8 cellular contexts compared by ENCODE assay signal in the genomic region with DNA sequence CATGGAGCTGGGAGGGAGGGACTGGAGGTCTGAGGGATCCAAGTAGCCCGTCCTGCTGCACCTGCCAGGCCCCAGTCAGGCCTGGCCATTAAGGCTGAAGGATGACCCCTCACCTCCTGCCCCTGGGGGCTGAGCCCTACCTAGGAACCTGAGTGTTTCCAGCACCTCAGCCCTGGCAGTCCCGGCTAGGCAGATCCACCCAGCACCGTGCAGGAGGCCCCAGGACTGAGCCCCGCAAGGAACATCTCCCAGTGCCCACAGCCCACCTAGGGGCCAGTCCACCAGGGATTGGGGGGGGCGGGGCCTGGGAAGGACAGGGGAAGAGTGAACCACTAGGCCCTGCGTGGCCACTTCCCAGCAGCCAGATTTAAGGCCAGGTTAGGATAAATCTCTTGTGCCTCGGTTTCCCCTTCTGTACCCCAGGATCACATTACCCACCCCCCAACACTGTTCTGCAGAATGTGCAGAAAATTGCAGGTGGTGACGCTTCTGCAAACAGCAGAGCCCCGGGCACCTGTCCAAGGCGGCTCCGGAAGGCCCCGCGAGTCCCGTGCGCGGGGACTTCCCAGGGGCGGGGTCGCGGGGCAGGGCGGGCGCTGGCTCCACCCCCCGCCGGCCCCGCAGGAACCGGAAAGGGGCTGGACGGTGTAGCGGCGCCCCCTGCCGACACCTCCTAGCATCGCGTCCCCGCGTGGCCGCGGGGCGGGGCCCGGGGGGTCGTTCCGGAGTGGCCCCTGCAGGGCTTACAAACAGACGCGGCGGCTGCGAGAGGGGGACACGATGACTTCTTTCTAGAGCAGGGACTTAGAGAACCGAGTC. TPM values are rescaled to one million over a fixed set of nuclear protein-coding genes. Genes with fewer than 3 reads are reported as not detected.
DNase-seq lines count a peak whose midpoint lies in the region; ATAC-seq and TF ChIP-seq lines count a peak whose summit lies in the region.

No MANE protein-coding gene starts in this region.

- WGBS in ovary, 3 donors, result 7 to 8% (median 8%) methylated on average over 45 of the region's 45 CpGs
- WGBS in thymus, result 10% methylated on average over 45 of the region's 45 CpGs

- H3K27ac ChIP-seq in ovary (peak overlapping the region in 1 of 2 donors; percentile 74), thymus (ENCODE audit: low read depth) (peak overlapping the region; percentile 76)

- no peak for TF ChIP-seq EP300 in ovary (IDR thresholded peaks at IDR 0.05)

- TF ChIP-seq CTCF in ovary (IDR thresholded peaks at IDR 0.05), result peak; percentile 95 to 97 (median 96)

- DNase-seq in DMS53 treated with DMSO at 0.1 percent for 48 hours (lab: John Stamatoyannopoulos, UW; ENCODE audit: unreplicated experiment) (peak; percentile 64), HuH-7 (ENCODE audit: low spot score) (peak; percentile 96), SHP77 treated with DMSO at 0.1 percent for 48 hours (lab: John Stamatoyannopoulos, UW) (peak; percentile 44), activated gamma-delta T cell (lab: John Stamatoyannopoulos, UW) (peak; percentile 88), germinal center (ENCODE audit: low spot score) (peak; percentile 97), ovary (peak; percentile 82 to 93 (median 89))

- H3K4me3 ChIP-seq in ovary (no peak overlapping the region), thymus (ENCODE audit: low read length) (peak overlapping the region; percentile 21)

- H3K4me1 ChIP-seq in ovary (ENCODE audit: insufficient read depth) (peaks cover 12% of the 10 kb centered on the region), thymus (ENCODE audit: control insufficient read depth, insufficient read depth, low read length) (peaks cover 14% of the 10 kb centered on the region)

- no peak for TF ChIP-seq POLR2A in ovary (IDR thresholded peaks at IDR 0.05)

- ATAC-seq in GM21526 (IDR thresholded peaks at IDR 0.05; ENCODE audit: low FRiP score, unreplicated experiment), result peak; percentile 78

- H3K27me3 ChIP-seq in ovary, result no peaks in the 10 kb centered on the region
- no peaks in the 10 kb centered on the region for H3K27me3 ChIP-seq in thymus (ENCODE audit: control insufficient read depth, insufficient read depth)

- no peaks in the 10 kb centered on the region for H3K36me3 ChIP-seq in ovary
- no peaks in the 10 kb centered on the region for H3K36me3 ChIP-seq in thymus (ENCODE audit: control insufficient read depth, insufficient read depth)

- H3K9me3 ChIP-seq in ovary (no peaks in the 10 kb centered on the region), thymus (ENCODE audit: control insufficient read depth) (no peaks in the 10 kb centered on the region)

- intact Hi-C loops in ovary (cut with DNase I), result loop anchor here (2.0 to 10.0 kb wide), 7 partner anchors 64 to 231 kb away; a partner anchor contains a TSS

RNA-seq across cellular contexts. Expression of a gene that starts 55.9 kb away (rescaled TPM):
- 10 to 100 TPM in 6 of 7 donors, 1 to 10 TPM in 1; 7.3 to 26.0 (median 17.6) TPM for total RNA-seq in ovary
- polyA plus RNA-seq in ovary (1 to 10 TPM; 1.1 to 8.5 TPM), thymus (9.8 TPM)

Comparison
In these comparisons a context has a peak if more than half of its experiments do, and no peak if none do; other contexts are left out.
1. DNase-seq: peak in every context shown above with its lines; median percentile 97 in germinal center; 96 in HuH-7; 89 in ovary; 88 in activated gamma-delta T cell; 64 in DMS53 treated with DMSO at 0.1 percent for 48 hours; 44 in SHP77 treated with DMSO at 0.1 percent for 48 hours.